Comparison of ENCODE assay signal across 16 cellular contexts in genomic region chr11:85779956-85780640, GRCh38. TPM values are rescaled to one million over a fixed set of nuclear protein-coding genes. Genes with fewer than 3 reads are reported as not detected.
DNase-seq lines count a peak whose midpoint lies in the region; ATAC-seq and TF ChIP-seq lines count a peak whose summit lies in the region.
"Had no signal": no experiment of that assay in that cellular context is flagged by ENCODE, and none has a peak within 500 bp of the region (broad histone marks: within the 10 kb centered on the region; RNA-seq: fewer than 3 reads in every experiment).

No MANE protein-coding gene starts in this region.

- no peak for TF ChIP-seq EP300 in SK-N-SH (IDR thresholded peaks at IDR 0.05; ENCODE audit: borderline replicate concordance in 1 of 2, low read depth in 1 of 2, low read length in 1 of 2)

- no peak overlapping the region for H3K4me3 Mint-ChIP-seq in MCF 10A (ENCODE audit: unreplicated experiment)
- H3K4me3 Mint-ChIP-seq: H9, nephron had no signal

- H3F3A ChIP-seq in SK-N-SH (replicated peaks; ENCODE audit: insufficient read depth), result no peaks in the 10 kb centered on the region

- CTCF ChIA-PET in MCF 10A (lab: Yijun Ruan, JAX) (interaction anchor here (0.5 to 0.6 kb wide), 2 partner anchors 30 to 63 kb away, joined by 3 read pairs; no protein-coding TSS in a partner anchor), SK-N-SH (lab: Yijun Ruan, JAX) (no interaction called here)

- H3K4me2 ChIP-seq in SK-N-SH (no peak overlapping the region), hepatocyte (no peak overlapping the region)

- H3K27ac ChIP-seq in breast epithelium, result no peak overlapping the region
- H3K27ac ChIP-seq in SK-N-SH (ENCODE audit: low read depth in 2 of 2, low read length in 1 of 2), result no peak overlapping the region
- peak overlapping the region; percentile 68 for H3K27ac ChIP-seq in hepatocyte
- no peak overlapping the region for H3K27ac ChIP-seq in thyroid gland
- H3K27ac ChIP-seq: ascending aorta, vagina had no signal

- intact Hi-C loops in MCF 10A (cut with micrococcal nuclease) (no loop called here), breast epithelium (cut with DNase I; ENCODE audit: low total_unique reads) (no loop called here), thyroid gland (cut with DNase I) (no loop called here)

- H3K9me3 ChIP-seq in breast epithelium (no peaks in the 10 kb centered on the region), SK-N-SH (no peaks in the 10 kb centered on the region), hepatocyte (ENCODE audit: low read depth) (no peaks in the 10 kb centered on the region), thyroid gland (no peaks in the 10 kb centered on the region)
- H3K9me3 ChIP-seq: ascending aorta, vagina had no signal

- peak overlapping the region; percentile 2 for H3K27ac Mint-ChIP-seq in MCF 10A (ENCODE audit: low read depth, unreplicated experiment)
- H3K27ac Mint-ChIP-seq: H9 had no signal

- no peaks in the 10 kb centered on the region for H3K27me3 Mint-ChIP-seq in MCF 10A (ENCODE audit: insufficient read depth, unreplicated experiment)

- TF ChIP-seq CTCF in MCF 10A (IDR thresholded peaks at IDR 0.05; ENCODE audit: unreplicated experiment) (no peak), breast epithelium (IDR thresholded peaks at IDR 0.05) (no peak), SK-N-SH (IDR thresholded peaks at IDR 0.05) (no peak), hepatocyte (IDR thresholded peaks at IDR 0.05; ENCODE audit: poor library complexity) (no peak), thyroid gland (IDR thresholded peaks at IDR 0.05) (no peak)

- peaks cover 21% of the 10 kb centered on the region for H3K4me1 Mint-ChIP-seq in MCF 10A (ENCODE audit: insufficient read depth, unreplicated experiment)

- H2AFZ ChIP-seq in SK-N-SH (ENCODE audit: low read depth) (no peak overlapping the region), hepatocyte (no peak overlapping the region)

- H3K9ac ChIP-seq in SK-N-SH, result no peak overlapping the region

- DNase-seq in MCF 10A (ENCODE audit: unreplicated experiment) (no peak), breast epithelium (ENCODE audit: low spot score in 2 of 2) (no peak), SK-N-SH (no peak), hepatocyte (ENCODE audit: low spot score) (peak; percentile 19), DMS 273 treated with DMSO at 0.1 percent for 48 hours (lab: John Stamatoyannopoulos, UW) (no peak), thyroid gland (no peak), DMS114 treated with DMSO at 0.1 percent for 48 hours (lab: John Stamatoyannopoulos, UW; ENCODE audit: unreplicated experiment) (no peak)
- DNase-seq: activated CD4-positive, alpha-beta T cell treated with anti-CD3 and anti-CD28 coated beads, Interleukin-2, amount 50 U/mL, for 48 hours; H9; NCI-H187 treated with DMSO at 0.1 percent for 48 hours; NCI-H446 treated with DMSO at 0.1 percent for 48 hours had no signal

- no peaks in the 10 kb centered on the region for H3K27me3 ChIP-seq in breast epithelium
- no peaks in the 10 kb centered on the region for H3K27me3 ChIP-seq in SK-N-SH (ENCODE audit: insufficient read depth)
- H3K27me3 ChIP-seq in hepatocyte, result no peaks in the 10 kb centered on the region
- H3K27me3 ChIP-seq in thyroid gland, result no peaks in the 10 kb centered on the region
- H3K27me3 ChIP-seq: ascending aorta, vagina had no signal

- POLR2A ChIA-PET in MCF 10A (lab: Yijun Ruan, JAX) (no interaction called here), SK-N-SH (lab: Yijun Ruan, JAX) (no interaction called here)

- no peaks in the 10 kb centered on the region for H3K4me1 ChIP-seq in breast epithelium
- H3K4me1 ChIP-seq in SK-N-SH (ENCODE audit: control insufficient read depth in 1 of 2, insufficient read depth in 2 of 2, low read depth in 1 of 2, low read length in 1 of 2), result peaks cover 0 to 3% of the 10 kb centered on the region in 2 experiments; a peak in 1 of 4 replicates
- peaks cover 17% of the 10 kb centered on the region for H3K4me1 ChIP-seq in hepatocyte (ENCODE audit: insufficient read depth)
- H3K4me1 ChIP-seq in thyroid gland, result no peaks in the 10 kb centered on the region
- H3K4me1 ChIP-seq: ascending aorta had no signal

- no peak for TF ChIP-seq POLR2A in breast epithelium (IDR thresholded peaks at IDR 0.05)
- no peak for TF ChIP-seq POLR2A in thyroid gland (IDR thresholded peaks at IDR 0.05)

- ATAC-seq in HG02571 (IDR thresholded peaks at IDR 0.05; ENCODE audit: unreplicated experiment), result no peak

- H3K9me2 ChIP-seq in SK-N-SH (no peaks in the 10 kb centered on the region), hepatocyte (replicated peaks; ENCODE audit: insufficient read depth) (no peaks in the 10 kb centered on the region)

- H3K9me3 Mint-ChIP-seq in MCF 10A (ENCODE audit: unreplicated experiment), result no peaks in the 10 kb centered on the region

- H3K36me3 Mint-ChIP-seq in MCF 10A (ENCODE audit: insufficient read depth, unreplicated experiment), result no peaks in the 10 kb centered on the region

- no peaks in the 10 kb centered on the region for H3K36me3 ChIP-seq in breast epithelium
- H3K36me3 ChIP-seq in SK-N-SH (replicated peaks in 1 of 2; ENCODE audit: control insufficient read depth in 1 of 2, insufficient read depth in 2 of 2, low read length in 1 of 2), result no peaks in the 10 kb centered on the region
- H3K36me3 ChIP-seq in hepatocyte (replicated peaks; ENCODE audit: insufficient read depth, low read depth), result no peaks in the 10 kb centered on the region
- no peaks in the 10 kb centered on the region for H3K36me3 ChIP-seq in thyroid gland
- H3K36me3 ChIP-seq: ascending aorta, vagina had no signal

- BruUV-seq in MCF 10A (replicated peaks; lab: Mats Ljungman, UMichigan), result no TSS peak

- no peaks in the 10 kb centered on the region for H4K20me1 ChIP-seq in SK-N-SH (ENCODE audit: insufficient read depth)
- no peaks in the 10 kb centered on the region for H4K20me1 ChIP-seq in hepatocyte (ENCODE audit: insufficient read depth, poor library complexity, severe bottlenecking)

- H3K4me3 ChIP-seq in breast epithelium (no peak overlapping the region), SK-N-SH (ENCODE audit: low read depth in 2 of 2, low read length in 1 of 2) (no peak overlapping the region), hepatocyte (no peak overlapping the region), thyroid gland (replicated peaks in 1 of 3) (no peak overlapping the region)
- H3K4me3 ChIP-seq: ascending aorta, lung, vagina had no signal

- WGBS in SK-N-SH (ENCODE audit: low lambda C conversion rate), result 57% methylated on average over 3 of the region's 3 CpGs
- 46% methylated on average over 3 of the region's 3 CpGs for WGBS in hepatocyte (ENCODE audit: low lambda C conversion rate, missing lambda C conversion rate)
- WGBS in thyroid gland, 2 donors, result 63 to 82% methylated on average over 3 of the region's 3 CpGs

- H3K79me2 ChIP-seq in SK-N-SH (ENCODE audit: insufficient read depth), result no peaks in the 10 kb centered on the region
- H3K79me2 ChIP-seq in hepatocyte, result no peaks in the 10 kb centered on the region

- TF ChIP-seq RAD21 in SK-N-SH (IDR thresholded peaks at IDR 0.05; ENCODE audit: low read length), result no peak

TF ChIP-seq in SK-N-SH, 30 proteins besides CTCF, POLR2A, EP300 and RAD21:
- no peak for TF ChIP-seq MAX (IDR thresholded peaks at IDR 0.05; ENCODE audit: low read depth)
- TF ChIP-seq JUND (IDR thresholded peaks at IDR 0.05), result 0 out of 2 replicates have a peak, but pooled peaks have one; percentile 19

RNA-seq across cellular contexts. Expression of gene SYTL2, which starts 30.8 kb away (rescaled TPM):
- total RNA-seq in MCF 10A (2022) (2.1 and 2.7 TPM in 2 replicates), breast epithelium (100 to 1,000 TPM in 2 of 3 donors, 10 to 100 TPM in 1; 10.1 to 189 (median 120) TPM), hepatocyte (66.6 and 73.6 TPM in 2 replicates), thyroid gland (10 to 100 TPM in 2 of 4 donors, 1 to 10 TPM in 2; 4.5 to 18.8 (median 9.0) TPM)
- polyA plus RNA-seq in SK-N-SH (2012; rRNA removed) (36.0 and 72.8 TPM in 2 replicates), hepatocyte (8.2 and 8.9 TPM in 2 replicates)
- 43.2 and 56.2 TPM in 2 replicates for polyA plus RNA-seq in SK-N-SH (2012; cell fraction: cytosol; rRNA removed)
- polyA plus RNA-seq in SK-N-SH (2012; cell fraction: nucleus; rRNA removed), result 146 and 213 TPM in 2 replicates
